In genomic region chr14:72558721-72559120, GRCh38 we compare ENCODE assay signal across 14 cellular contexts.
DNase-seq lines count a peak whose midpoint lies in the region; ATAC-seq, FAIRE-seq and TF ChIP-seq lines count a peak whose summit lies in the region.
"Had no signal": no experiment of that assay in that cellular context is flagged by ENCODE, and none has a peak within 500 bp of the region (broad histone marks: within the 10 kb centered on the region; RNA-seq: fewer than 3 reads in every experiment).

No MANE protein-coding gene starts in this region.

- H3K9ac ChIP-seq in astrocyte (ENCODE audit: low read length): peak overlapping the region; percentile 11

- no peak overlapping the region for H3K27ac Mint-ChIP-seq in GM23338
- H3K27ac Mint-ChIP-seq in astrocyte (ENCODE audit: unreplicated experiment): no peak overlapping the region
- H3K27ac Mint-ChIP-seq in effector memory CD8-positive, alpha-beta T cell: no peak overlapping the region
- H3K27ac Mint-ChIP-seq: activated T-helper 17 cell treated with anti-CD3 and anti-CD28 coated beads, Interleukin-2, amount 50 U/mL, for 72 hours had no signal

- H4K20me1 ChIP-seq in GM23338 (replicated peaks; ENCODE audit: insufficient read depth): no peaks in the 10 kb centered on the region
- no peaks in the 10 kb centered on the region for H4K20me1 ChIP-seq in astrocyte (ENCODE audit: insufficient read depth, low read length)

- TF ChIP-seq CTCF in GM23338 (conservative IDR thresholded peaks at IDR 0.05; ENCODE audit: low read depth in 2 of 2) (no peak), astrocyte (IDR thresholded peaks at IDR 0.05; ENCODE audit: insufficient read depth, low read depth, low read length) (no peak), GM10266 (IDR thresholded peaks at IDR 0.05; ENCODE audit: control insufficient read depth, insufficient read depth, low read depth, missing control alignments) (no peak)

- H3K27me3 Mint-ChIP-seq in GM23338 (ENCODE audit: insufficient read depth, low read depth, poor library complexity) (peaks cover 15% of the 10 kb centered on the region), astrocyte (ENCODE audit: low read depth, unreplicated experiment) (peaks cover 17% of the 10 kb centered on the region)
- peaks cover 41 to 55% of the 10 kb centered on the region in 2 donors for H3K27me3 Mint-ChIP-seq in effector memory CD8-positive, alpha-beta T cell

- H3K36me3 Mint-ChIP-seq in GM23338 (ENCODE audit: low read depth) (no peaks in the 10 kb centered on the region), astrocyte (ENCODE audit: low read depth, unreplicated experiment) (no peaks in the 10 kb centered on the region)
- no peaks in the 10 kb centered on the region for H3K36me3 Mint-ChIP-seq in effector memory CD8-positive, alpha-beta T cell (ENCODE audit: insufficient read depth)

- H3F3A ChIP-seq in GM23338 (replicated peaks; ENCODE audit: low read depth): no peaks in the 10 kb centered on the region

- H3K4me1 Mint-ChIP-seq in GM23338: peaks cover 31% of the 10 kb centered on the region
- H3K4me1 Mint-ChIP-seq in astrocyte (ENCODE audit: low read depth, unreplicated experiment): peaks cover 19% of the 10 kb centered on the region
- peaks cover 5 to 6% of the 10 kb centered on the region in 2 donors for H3K4me1 Mint-ChIP-seq in effector memory CD8-positive, alpha-beta T cell (ENCODE audit: low read depth in 2 of 2)
- H3K4me1 Mint-ChIP-seq: activated T-helper 17 cell treated with anti-CD3 and anti-CD28 coated beads, Interleukin-2, amount 50 U/mL, for 72 hours had no signal

- no peak for DNase-seq in GM23338 (ENCODE audit: low spot score)
- DNase-seq in astrocyte (ENCODE audit: low read depth): peak; percentile 96
- peak; percentile 39 for DNase-seq in foreskin melanocyte
- DNase-seq in skeletal muscle cell (ENCODE audit: low read depth): peak; percentile 78
- DNase-seq in GM10266 (ENCODE audit: extremely low spot score): no peak
- DNase-seq in effector memory CD8-positive, alpha-beta T cell: no peak
- no peak for DNase-seq in activated CD4-positive, alpha-beta T cell treated with anti-CD3 and anti-CD28 coated beads, Interleukin-2, amount 50 U/mL, for 1 hour
- no peak for DNase-seq in islet precursor cell
- DNase-seq: activated CD4-positive, alpha-beta T cell treated with anti-CD3 and anti-CD28 coated beads for 1 hour; NCI-H1092 treated with DMSO at 0.1 percent for 48 hours had no signal

- H3K4me2 ChIP-seq in GM23338 (peak overlapping the region; percentile 29; the same call in 1 of the 2 replicates), astrocyte (ENCODE audit: low read length) (peak overlapping the region; percentile 68)

- H3K4me3 ChIP-seq in GM23338 (no peak overlapping the region), astrocyte (ENCODE audit: insufficient read depth, low read depth, low read length) (no peak overlapping the region), skeletal muscle cell (ENCODE audit: low read depth, low read length) (no peak overlapping the region)
- H3K4me3 ChIP-seq: coronary artery, SK-N-MC had no signal

- H2AFZ ChIP-seq in GM23338 (0 out of 2 replicates have a peak overlapping the region, but pooled peaks have one; percentile 63), astrocyte (ENCODE audit: low read depth, low read length) (peak overlapping the region; percentile 12)

- H3K79me2 ChIP-seq in GM23338 (replicated peaks; ENCODE audit: insufficient read depth): no peaks in the 10 kb centered on the region
- H3K79me2 ChIP-seq in astrocyte (ENCODE audit: insufficient read depth, low read length): no peaks in the 10 kb centered on the region

- peaks cover under 1% of the 10 kb centered on the region; the same call in 1 of the 2 replicates for H3K9me2 ChIP-seq in GM23338 (ENCODE audit: insufficient read depth)

- peaks cover 18% of the 10 kb centered on the region for H3K4me1 ChIP-seq in GM23338 (ENCODE audit: insufficient read depth)
- H3K4me1 ChIP-seq in astrocyte (ENCODE audit: insufficient read depth, low read length): peaks cover 33% of the 10 kb centered on the region

- no peak for ATAC-seq in GM23338
- no peak for ATAC-seq in effector memory CD8-positive, alpha-beta T cell (replicated peaks)
- ATAC-seq: activated T-helper 17 cell treated with anti-CD3 and anti-CD28 coated beads, Interleukin-2, amount 50 U/mL, for 72 hours had no signal

- H3K27me3 ChIP-seq in GM23338 (ENCODE audit: insufficient read depth) (no peaks in the 10 kb centered on the region), astrocyte (ENCODE audit: insufficient read depth, low read length) (no peaks in the 10 kb centered on the region)

- H3K4me3 Mint-ChIP-seq in GM23338 (no peak overlapping the region), astrocyte (ENCODE audit: unreplicated experiment) (no peak overlapping the region)
- no peak overlapping the region for H3K4me3 Mint-ChIP-seq in effector memory CD8-positive, alpha-beta T cell
- H3K4me3 Mint-ChIP-seq: activated T-helper 17 cell treated with anti-CD3 and anti-CD28 coated beads, Interleukin-2, amount 50 U/mL, for 72 hours had no signal

- no peaks in the 10 kb centered on the region for H3K9me3 ChIP-seq in astrocyte (ENCODE audit: insufficient read depth, low read depth, low read length)

- H3K27ac ChIP-seq in GM23338 (ENCODE audit: low read depth): no peak overlapping the region
- H3K27ac ChIP-seq in astrocyte (ENCODE audit: low read depth, low read length): peak overlapping the region; percentile 49
- H3K27ac ChIP-seq: HL-60, SK-N-MC had no signal

- FAIRE-seq in astrocyte (lab: Jason Lieb, UNC): no peak

- H3K9me3 Mint-ChIP-seq in GM23338 (no peaks in the 10 kb centered on the region), astrocyte (ENCODE audit: unreplicated experiment) (peaks cover 2% of the 10 kb centered on the region)
- no peaks in the 10 kb centered on the region for H3K9me3 Mint-ChIP-seq in effector memory CD8-positive, alpha-beta T cell
- H3K9me3 Mint-ChIP-seq: activated T-helper 17 cell treated with anti-CD3 and anti-CD28 coated beads, Interleukin-2, amount 50 U/mL, for 72 hours had no signal

- no peaks in the 10 kb centered on the region for H3K36me3 ChIP-seq in GM23338 (ENCODE audit: insufficient read depth)
- no peaks in the 10 kb centered on the region for H3K36me3 ChIP-seq in astrocyte (ENCODE audit: insufficient read depth, low read length)

TF ChIP-seq in GM23338, 12 proteins besides CTCF, POLR2A, EP300 and RAD21 (continues in another document):
- TF ChIP-seq ZNF114 (CRISPR knock-in tag; IDR thresholded peaks at IDR 0.05) (no peak), JUNB (IDR thresholded peaks at IDR 0.05; ENCODE audit: unreplicated experiment) (no peak), EZH2phosphoT487 (IDR thresholded peaks at IDR 0.05; ENCODE audit: unreplicated experiment) (no peak), EZH2 (IDR thresholded peaks at IDR 0.05; ENCODE audit: low read depth, unreplicated experiment) (no peak), POLR2AphosphoS5 (IDR thresholded peaks at IDR 0.05; ENCODE audit: low read depth) (no peak)

Comparison
In these comparisons a context has a peak if more than half of its experiments do, and no peak if none do; other contexts are left out.
1. DNase-seq: peak in astrocyte (single experiment), foreskin melanocyte (single experiment) and skeletal muscle cell (single experiment); none in GM23338 (single experiment), GM10266 (single experiment), effector memory CD8-positive, alpha-beta T cell (0 of 3), activated CD4-positive, alpha-beta T cell treated with anti-CD3 and anti-CD28 coated beads, Interleukin-2, amount 50 U/mL, for 1 hour (single experiment) and islet precursor cell (single experiment).